Comparison of ENCODE assay signal across 24 cellular contexts in genomic region chr7:57071-57470, GRCh38.
"Had no signal": no experiment of that assay in that cellular context is flagged by ENCODE, and none has a peak within 500 bp of the region (broad histone marks: within the 10 kb centered on the region; RNA-seq: fewer than 3 reads in every experiment).

No MANE protein-coding gene starts in this region.

- H3K4me3 ChIP-seq: adrenal gland, colonic mucosa, heart right ventricle, skin epidermis, stomach, suprapubic skin had no signal

- H3K27ac Mint-ChIP-seq: activated CD4-positive, alpha-beta T cell treated with anti-CD3 and anti-CD28 coated beads for 36 hours; activated naive CD4-positive, alpha-beta T cell treated with anti-CD3 and anti-CD28 coated beads, Interleukin-2, amount 50 U/mL, for 72 hours; activated T-cell treated with anti-CD3 and anti-CD28 coated beads, Interleukin-2, amount 50 U/mL, for 24 hours; activated T-helper 17 cell treated with anti-CD3 and anti-CD28 coated beads, Interleukin-2, amount 50 U/mL, for 72 hours; nephron progenitor cell; progenitor cell of endocrine pancreas; T-helper 1 cell treated with Interleukin-12 subunit alpha and Interleukin-12 subunit beta and Interleukin-4 antibody, amounts not matched to agents 30 μg/mL and 1 μg/mL, for 36 hours; WTC11 had no signal

- H3K4me1 ChIP-seq: adrenal gland, colonic mucosa, stomach had no signal

- H3K27ac ChIP-seq: adrenal gland, colonic mucosa, heart right ventricle, skin epidermis, stomach, suprapubic skin had no signal

- DNase-seq: activated CD4-positive, alpha-beta T cell treated with anti-CD3 and anti-CD28 coated beads for 36 hours; activated CD4-positive, alpha-beta T cell treated with anti-CD3 and anti-CD28 coated beads, Interleukin-2, amount 50 U/mL, for 4 hours; activated CD8-positive, alpha-beta memory T cell treated with anti-CD3 and anti-CD28 coated beads for 24 hours; activated CD8-positive, alpha-beta memory T cell treated with anti-CD3 and anti-CD28 coated beads, Interleukin-2, amount 50 U/mL, for 4 hours; activated T-cell treated with anti-CD3 and anti-CD28 coated beads, Interleukin-2, amount 50 U/mL, for 24 hours; colonic mucosa; heart right ventricle; nephron progenitor cell; occipital lobe; retina; stimulated activated CD4-positive, alpha-beta T cell treated with anti-CD3 and anti-CD28 coated beads, Interleukin-1b, Interleukin-23, amount 100 ng/mL, for 48 hours; stomach; T1000; trophoblast cell had no signal

- H3K27me3 Mint-ChIP-seq: activated CD4-positive, alpha-beta T cell treated with anti-CD3 and anti-CD28 coated beads for 36 hours; activated T-cell treated with anti-CD3 and anti-CD28 coated beads, Interleukin-2, amount 50 U/mL, for 24 hours; activated T-helper 17 cell treated with anti-CD3 and anti-CD28 coated beads, Interleukin-2, amount 50 U/mL, for 72 hours had no signal

- H3K36me3 ChIP-seq: adrenal gland, colonic mucosa, heart right ventricle, stomach, suprapubic skin had no signal

- H3K9me3 ChIP-seq: adrenal gland, colonic mucosa, heart right ventricle, suprapubic skin had no signal

- H3K27me3 ChIP-seq: adrenal gland, colonic mucosa, stomach, suprapubic skin had no signal

- H3K36me3 Mint-ChIP-seq: activated naive CD4-positive, alpha-beta T cell treated with anti-CD3 and anti-CD28 coated beads, Interleukin-2, amount 50 U/mL, for 72 hours had no signal

- H3K4me3 Mint-ChIP-seq: activated CD4-positive, alpha-beta T cell treated with anti-CD3 and anti-CD28 coated beads for 36 hours; activated T-cell treated with anti-CD3 and anti-CD28 coated beads, Interleukin-2, amount 50 U/mL, for 24 hours; activated T-helper 17 cell treated with anti-CD3 and anti-CD28 coated beads, Interleukin-2, amount 50 U/mL, for 72 hours; central memory CD8-positive, alpha-beta T cell; nephron progenitor cell; T-helper 1 cell treated with Interleukin-12 subunit alpha and Interleukin-12 subunit beta and Interleukin-4 antibody, amounts not matched to agents 30 μg/mL and 1 μg/mL, for 36 hours; WTC11 had no signal

- H3K9me3 Mint-ChIP-seq: activated naive CD4-positive, alpha-beta T cell treated with anti-CD3 and anti-CD28 coated beads, Interleukin-2, amount 50 U/mL, for 72 hours; activated T-cell treated with anti-CD3 and anti-CD28 coated beads, Interleukin-2, amount 50 U/mL, for 24 hours; activated T-helper 17 cell treated with anti-CD3 and anti-CD28 coated beads, Interleukin-2, amount 50 U/mL, for 72 hours; central memory CD8-positive, alpha-beta T cell; T-helper 1 cell treated with Interleukin-12 subunit alpha and Interleukin-12 subunit beta and Interleukin-4 antibody, amounts not matched to agents 30 μg/mL and 1 μg/mL, for 36 hours had no signal

- ATAC-seq: activated CD4-positive, alpha-beta T cell treated with anti-CD3 and anti-CD28 coated beads for 36 hours; activated naive CD4-positive, alpha-beta T cell treated with anti-CD3 and anti-CD28 coated beads, Interleukin-2, amount 50 U/mL, for 72 hours; activated T-helper 17 cell treated with anti-CD3 and anti-CD28 coated beads, Interleukin-2, amount 50 U/mL, for 72 hours; left lobe of liver; WTC11 had no signal

- H3K4me1 Mint-ChIP-seq: activated CD4-positive, alpha-beta T cell treated with anti-CD3 and anti-CD28 coated beads for 36 hours; activated T-helper 17 cell treated with anti-CD3 and anti-CD28 coated beads, Interleukin-2, amount 50 U/mL, for 72 hours; central memory CD8-positive, alpha-beta T cell had no signal
